Comparison of ENCODE assay signal across 13 cellular contexts in genomic region chr1:30753660-30754123, GRCh38. TPM values are rescaled to one million over a fixed set of nuclear protein-coding genes. Genes with fewer than 3 reads are reported as not detected.
DNase-seq lines count a peak whose midpoint lies in the region; ATAC-seq and TF ChIP-seq lines count a peak whose summit lies in the region.
"Had no signal": no experiment of that assay in that cellular context is flagged by ENCODE, and none has a peak within 500 bp of the region (broad histone marks: within the 10 kb centered on the region; RNA-seq: fewer than 3 reads in every experiment).

No MANE protein-coding gene starts in this region.

- H3K56ac ChIP-seq in H9 (ENCODE audit: insufficient read length, low read depth, low read length) = no peak overlapping the region

- no peaks in the 10 kb centered on the region for H3K79me2 ChIP-seq in H9 (ENCODE audit: insufficient read depth, low read length)
- H3K79me2 ChIP-seq in hepatocyte = no peaks in the 10 kb centered on the region

- no peak for ATAC-seq in effector memory CD8-positive, alpha-beta T cell (replicated peaks)
- peak in 1 of 2 donors; percentile 3 for ATAC-seq in upper lobe of left lung (ENCODE audit: low FRiP score in 2 of 2)

- H3K4me3 Mint-ChIP-seq in activated naive CD4-positive, alpha-beta T cell treated with anti-CD3 and anti-CD28 coated beads for 36 hours = peak overlapping the region; percentile 98
- peak overlapping the region; percentile 99 for H3K4me3 Mint-ChIP-seq in effector memory CD8-positive, alpha-beta T cell
- no peak overlapping the region for H3K4me3 Mint-ChIP-seq in H9

- H3K9me3 ChIP-seq in Peyer's patch (no peaks in the 10 kb centered on the region), upper lobe of left lung (no peaks in the 10 kb centered on the region), H9 (ENCODE audit: control insufficient read depth, low read depth, low read length) (no peaks in the 10 kb centered on the region), hepatocyte (ENCODE audit: low read depth) (no peaks in the 10 kb centered on the region)
- H3K9me3 ChIP-seq: MG63 had no signal

- H3K18ac ChIP-seq in H9 (ENCODE audit: insufficient read length, low read depth, low read length) = no peak overlapping the region

- peaks cover 76% of the 10 kb centered on the region for H3K4me1 Mint-ChIP-seq in activated naive CD4-positive, alpha-beta T cell treated with anti-CD3 and anti-CD28 coated beads for 36 hours (ENCODE audit: low read depth)
- H3K4me1 Mint-ChIP-seq in effector memory CD8-positive, alpha-beta T cell (ENCODE audit: low read depth in 2 of 2) = peaks cover 79 to 88% of the 10 kb centered on the region in 2 donors
- peaks cover 14 to 33% of the 10 kb centered on the region in 2 experiments for H3K4me1 Mint-ChIP-seq in H9

- H2BK120ac ChIP-seq in H9 (ENCODE audit: low read depth, low read length, poor library complexity, severe bottlenecking) = no peak overlapping the region

- H2BK15ac ChIP-seq in H9 (ENCODE audit: low read depth, low read length) = no peak overlapping the region

- H2BK5ac ChIP-seq in H9 (ENCODE audit: insufficient read length, low read length) = no peak overlapping the region

- H3K27ac Mint-ChIP-seq in activated naive CD4-positive, alpha-beta T cell treated with anti-CD3 and anti-CD28 coated beads for 36 hours = peak overlapping the region; percentile 100
- peak overlapping the region; percentile 99 for H3K27ac Mint-ChIP-seq in effector memory CD8-positive, alpha-beta T cell
- no peak overlapping the region for H3K27ac Mint-ChIP-seq in H9

- no peak overlapping the region for H2BK20ac ChIP-seq in H9 (ENCODE audit: low read depth, low read length, poor library complexity, severe bottlenecking)

- no peak overlapping the region for H2BK12ac ChIP-seq in H9 (ENCODE audit: insufficient read length, low read depth, low read length)

- peak in 1 of 2 donors; percentile 16 for TF ChIP-seq POLR2A in Peyer's patch (IDR thresholded peaks at IDR 0.05)
- TF ChIP-seq POLR2A in upper lobe of left lung (IDR thresholded peaks at IDR 0.05) = peak in 1 of 4 donors; percentile 57

- no peaks in the 10 kb centered on the region for H3K9me2 ChIP-seq in hepatocyte (replicated peaks; ENCODE audit: insufficient read depth)

- TF ChIP-seq EP300 in upper lobe of left lung (IDR thresholded peaks at IDR 0.05) = peak; percentile 58 to 91 (median 76)

- H3T11ph ChIP-seq in H9 (ENCODE audit: low read length) = no peak overlapping the region

- H3K4ac ChIP-seq in H9 (ENCODE audit: low read depth, low read length) = no peak overlapping the region

- TF ChIP-seq CTCF in Peyer's patch (IDR thresholded peaks at IDR 0.05) (no peak), upper lobe of left lung (IDR thresholded peaks at IDR 0.05) (no peak), H9 (conservative IDR thresholded peaks at IDR 0.05) (no peak), hepatocyte (IDR thresholded peaks at IDR 0.05; ENCODE audit: poor library complexity) (no peak)

- H3K23me2 ChIP-seq in H9 (ENCODE audit: insufficient read length, low read depth, low read length, poor library complexity, severe bottlenecking) = no peaks in the 10 kb centered on the region

- H3K27ac ChIP-seq in Peyer's patch = peak overlapping the region; percentile 81 to 97 (median 88)
- H3K27ac ChIP-seq in upper lobe of left lung = peak overlapping the region; percentile 91 to 94 (median 92)
- H3K27ac ChIP-seq in H9 (ENCODE audit: insufficient read length, low read depth, low read length) = no peak overlapping the region
- no peak overlapping the region for H3K27ac ChIP-seq in hepatocyte

- H4K8ac ChIP-seq in H9 (replicated peaks; ENCODE audit: insufficient read length, low read depth, low read length) = no peak overlapping the region

- H3K23ac ChIP-seq in H9 (ENCODE audit: insufficient read length, low read depth, low read length) = no peak overlapping the region

- H3K27me3 ChIP-seq in Peyer's patch (no peaks in the 10 kb centered on the region), upper lobe of left lung (no peaks in the 10 kb centered on the region), H9 (ENCODE audit: insufficient read depth, low read length) (no peaks in the 10 kb centered on the region), hepatocyte (peaks cover 2% of the 10 kb centered on the region)
- H3K27me3 ChIP-seq: MG63 had no signal

- no peak overlapping the region for H3K9ac ChIP-seq in H9 (ENCODE audit: extremely low read depth, insufficient read length, low read length)

- no peak for DNase-seq in activated naive CD4-positive, alpha-beta T cell treated with anti-CD3 and anti-CD28 coated beads for 36 hours
- no peak for DNase-seq in activated naive CD4-positive, alpha-beta T cell (lab: John Stamatoyannopoulos, UW)
- DNase-seq in Peyer's patch = peak in 2 of 3 donors; percentile 56 to 72
- no peak for DNase-seq in effector memory CD8-positive, alpha-beta T cell
- DNase-seq in upper lobe of left lung = no peak
- no peak for DNase-seq in nucleus accumbens (lab: John Stamatoyannopoulos, UW)
- no peak for DNase-seq in H9
- no peak for DNase-seq in hepatocyte (ENCODE audit: low spot score)
- DNase-seq: effector CD4-positive, alpha-beta T cell; GF-D8; MG63; retina had no signal

- H2AK5ac ChIP-seq in H9 (ENCODE audit: insufficient read length, low read length) = no peak overlapping the region

- H4K20me1 ChIP-seq in H9 (ENCODE audit: control insufficient read depth, insufficient read depth, insufficient read length) (no peaks in the 10 kb centered on the region), hepatocyte (ENCODE audit: insufficient read depth, poor library complexity, severe bottlenecking) (no peaks in the 10 kb centered on the region)

- peaks cover 40% of the 10 kb centered on the region for H3K36me3 Mint-ChIP-seq in activated naive CD4-positive, alpha-beta T cell treated with anti-CD3 and anti-CD28 coated beads for 36 hours (ENCODE audit: low read depth)
- peaks cover 85% of the 10 kb centered on the region for H3K36me3 Mint-ChIP-seq in effector memory CD8-positive, alpha-beta T cell (ENCODE audit: insufficient read depth)
- no peaks in the 10 kb centered on the region for H3K36me3 Mint-ChIP-seq in H9 (ENCODE audit: insufficient read depth in 1 of 3, low read depth in 3 of 3)

- H3K36me3 ChIP-seq in Peyer's patch (no peaks in the 10 kb centered on the region), upper lobe of left lung (peaks cover 0 to 4% (median 0%) of the 10 kb centered on the region in 4 donors), hepatocyte (replicated peaks; ENCODE audit: insufficient read depth, low read depth) (no peaks in the 10 kb centered on the region)
- H3K36me3 ChIP-seq: MG63 had no signal

- H3K4me1 ChIP-seq in Peyer's patch = peaks cover 0 to 51% (median 26%) of the 10 kb centered on the region in 4 donors
- peaks cover 21 to 69% (median 48%) of the 10 kb centered on the region in 4 donors for H3K4me1 ChIP-seq in upper lobe of left lung
- H3K4me1 ChIP-seq in H9 (ENCODE audit: insufficient read depth, low read length) = no peaks in the 10 kb centered on the region; the same call in 1 of the 2 replicates
- no peaks in the 10 kb centered on the region for H3K4me1 ChIP-seq in hepatocyte (ENCODE audit: insufficient read depth)

- no peak overlapping the region for H3K14ac ChIP-seq in H9 (ENCODE audit: insufficient read depth, low read length)

- intact Hi-C loops in activated naive CD4-positive, alpha-beta T cell treated with anti-CD3 and anti-CD28 coated beads for 36 hours (cut with micrococcal nuclease) = loop anchor here (1.0 to 5.0 kb wide), 2 partner anchors 10 to 259 kb away; no protein-coding TSS in a partner anchor

- CTCF ChIA-PET in activated naive CD4-positive, alpha-beta T cell treated with anti-CD3 and anti-CD28 coated beads for 36 hours (lab: Charles Lee) = interaction anchor here (1.2 to 4.0 kb wide), 3 partner anchors 15 to 175 kb away, joined by 4 to 19 read pairs (median 8); no protein-coding TSS in a partner anchor

- no peaks in the 10 kb centered on the region for H3K9me3 Mint-ChIP-seq in activated naive CD4-positive, alpha-beta T cell treated with anti-CD3 and anti-CD28 coated beads for 36 hours
- no peaks in the 10 kb centered on the region for H3K9me3 Mint-ChIP-seq in effector memory CD8-positive, alpha-beta T cell
- H3K9me3 Mint-ChIP-seq in H9 = no peaks in the 10 kb centered on the region

- H3K27me3 Mint-ChIP-seq in activated naive CD4-positive, alpha-beta T cell treated with anti-CD3 and anti-CD28 coated beads for 36 hours (ENCODE audit: low read depth) = no peaks in the 10 kb centered on the region
- H3K27me3 Mint-ChIP-seq in effector memory CD8-positive, alpha-beta T cell = no peaks in the 10 kb centered on the region
- no peaks in the 10 kb centered on the region; the same call in 1 of the 2 replicates for H3K27me3 Mint-ChIP-seq in H9 (ENCODE audit: low read depth)

- no peak overlapping the region for H4K5ac ChIP-seq in H9 (ENCODE audit: insufficient read length, low read depth, low read length)

- H4K91ac ChIP-seq in H9 (ENCODE audit: insufficient read length, low read depth, low read length) = no peak overlapping the region

- WGBS in upper lobe of left lung, 2 donors = 60 to 63% methylated on average over 13 of the region's 13 CpGs
- WGBS in H9 (ENCODE audit: extremely low coverage, insufficient read length, low lambda C conversion rate) = no CpG with 5 or more reads among the region's 13 CpGs
- 92% methylated on average over 13 of the region's 13 CpGs for WGBS in hepatocyte (ENCODE audit: low lambda C conversion rate, missing lambda C conversion rate)

- peak overlapping the region; percentile 1 to 70 (median 56) for H3K4me3 ChIP-seq in Peyer's patch
- peak overlapping the region in 3 of 4 donors; percentile 49 to 58 (median 51) for H3K4me3 ChIP-seq in upper lobe of left lung
- no peak overlapping the region for H3K4me3 ChIP-seq in hepatocyte
- H3K4me3 ChIP-seq: lung, MG63 had no signal

- H3K79me1 ChIP-seq in H9 (ENCODE audit: insufficient read depth, low read depth, low read length, poor library complexity, severe bottlenecking) = no peaks in the 10 kb centered on the region

- H2AFZ ChIP-seq in H9 (ENCODE audit: low read length) = no peak overlapping the region
- no peak overlapping the region for H2AFZ ChIP-seq in hepatocyte

- H3K4me2 ChIP-seq in H9 (ENCODE audit: insufficient read depth, insufficient read length, low read length) (no peak overlapping the region), hepatocyte (no peak overlapping the region)

RNA-seq across cellular contexts. Expression of gene LAPTM5, which starts 3.9 kb away (rescaled TPM):
- 100 to 1,000 TPM; 205 to 208 TPM for total RNA-seq in activated naive CD4-positive, alpha-beta T cell treated with anti-CD3 and anti-CD28 coated beads for 36 hours
- total RNA-seq in Peyer's patch = 10 to 100 TPM; 10.3 to 77.6 (median 18.3) TPM
- 100 to 1,000 TPM; 148 to 624 (median 225) TPM for total RNA-seq in upper lobe of left lung
- total RNA-seq in H9 (2021) = 0.15 and 0.20 TPM in 2 replicates
- 3.2 and 5.1 TPM in 2 replicates for total RNA-seq in hepatocyte
- polyA plus RNA-seq in hepatocyte = 2.6 and 5.4 TPM in 2 replicates

RNA-seq across cellular contexts. Expression of gene MATN1, which starts 30.3 kb away (rescaled TPM):
- total RNA-seq in activated naive CD4-positive, alpha-beta T cell treated with anti-CD3 and anti-CD28 coated beads for 36 hours = under 1 TPM; 0.36 to 0.37 TPM
- total RNA-seq in Peyer's patch = not detected
- under 1 TPM in 1 of 6 donors, not detected in 5; 0.15 TPM for total RNA-seq in upper lobe of left lung
- not detected in 2 replicates for total RNA-seq in H9 (2021)
- 0.47 and 2.0 TPM in 2 replicates for total RNA-seq in hepatocyte
- 3.4 and 3.7 TPM in 2 replicates for polyA plus RNA-seq in hepatocyte

Comparison
In these comparisons a context has a peak if more than half of its experiments do, and no peak if none do; other contexts are left out.
1. DNase-seq: peak in Peyer's patch (2 of 3); none in activated naive CD4-positive, alpha-beta T cell treated with anti-CD3 and anti-CD28 coated beads for 36 hours (single experiment), activated naive CD4-positive, alpha-beta T cell (0 of 4), effector memory CD8-positive, alpha-beta T cell (0 of 3), upper lobe of left lung (0 of 2), nucleus accumbens (0 of 56), H9 (single experiment) and hepatocyte (single experiment).
2. H3K27ac Mint-ChIP-seq: peak in activated naive CD4-positive, alpha-beta T cell treated with anti-CD3 and anti-CD28 coated beads for 36 hours (single experiment) and effector memory CD8-positive, alpha-beta T cell (2 of 2); none in H9 (0 of 3).
3. H3K4me3 Mint-ChIP-seq: peak in activated naive CD4-positive, alpha-beta T cell treated with anti-CD3 and anti-CD28 coated beads for 36 hours (single experiment) and effector memory CD8-positive, alpha-beta T cell (2 of 2); none in H9 (0 of 2).
4. H3K27ac ChIP-seq: peak in Peyer's patch (4 of 4) and upper lobe of left lung (4 of 4); none in H9 (single experiment) and hepatocyte (single experiment).